ENCODE assay signal across 25 cellular contexts in the genomic region with DNA sequence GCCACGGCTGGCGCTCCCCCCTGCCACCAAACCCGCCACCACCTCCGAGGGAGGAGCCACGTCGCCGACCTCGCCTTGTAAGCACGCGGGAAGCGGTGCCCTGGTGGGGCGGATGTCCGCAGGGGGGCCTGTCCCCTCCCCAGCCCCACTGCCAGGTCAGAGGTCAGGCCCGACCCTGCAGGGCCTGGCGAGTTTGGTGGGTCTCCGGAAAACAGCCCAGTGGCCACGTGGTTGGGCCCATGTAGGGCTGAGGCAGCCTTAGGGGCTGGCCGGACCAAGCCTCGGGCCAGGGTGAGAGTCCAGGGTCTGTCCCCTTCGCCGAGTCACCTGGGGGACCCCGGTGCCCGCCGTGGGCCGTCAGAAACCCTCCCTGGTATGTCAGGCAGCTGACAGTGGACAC. TPM values are rescaled to one million over a fixed set of nuclear protein-coding genes. Genes with fewer than 3 reads are reported as not detected.
DNase-seq lines count a peak whose midpoint lies in the region; ATAC-seq and TF ChIP-seq lines count a peak whose summit lies in the region.
"Had no signal": no experiment of that assay in that cellular context is flagged by ENCODE, and none has a peak within 500 bp of the region (broad histone marks: within the 10 kb centered on the region; RNA-seq: fewer than 3 reads in every experiment).

No MANE protein-coding gene starts in this region.

- H3K27ac ChIP-seq in esophagus squamous epithelium (peak overlapping the region in 3 of 4 donors; percentile 1 to 14 (median 5)), psoas muscle (peak overlapping the region; percentile 84), thoracic aorta (peak overlapping the region; percentile 42 to 43)
- H3K27ac ChIP-seq: BLaER1, HL-60 had no signal

- peaks cover 5% of the 10 kb centered on the region; the same call in 1 of the 2 replicates for H3K36me3 Mint-ChIP-seq in HFFc6 (ENCODE audit: low read depth)

- no peak overlapping the region for H3K4me3 ChIP-seq in esophagus squamous epithelium
- H3K4me3 ChIP-seq in psoas muscle, result no peak overlapping the region
- no peak overlapping the region for H3K4me3 ChIP-seq in thoracic aorta
- H3K4me3 ChIP-seq: BLaER1, MG63 had no signal

- TF ChIP-seq CTCF in HFFc6 (IDR thresholded peaks at IDR 0.05), result no peak
- no peak for TF ChIP-seq CTCF in esophagus squamous epithelium (IDR thresholded peaks at IDR 0.05)
- no peak for TF ChIP-seq CTCF in psoas muscle (IDR thresholded peaks at IDR 0.05)
- TF ChIP-seq CTCF in thoracic aorta (IDR thresholded peaks at IDR 0.05), result no peak

- H3K9me3 ChIP-seq in esophagus squamous epithelium (no peaks in the 10 kb centered on the region), psoas muscle (no peaks in the 10 kb centered on the region), thoracic aorta (no peaks in the 10 kb centered on the region)
- H3K9me3 ChIP-seq: BLaER1, MG63 had no signal

- peaks cover 29% of the 10 kb centered on the region for H3K4me1 Mint-ChIP-seq in HFFc6 (ENCODE audit: low read depth)

- H3K4me1 ChIP-seq in esophagus squamous epithelium, result peaks cover 11 to 43% (median 21%) of the 10 kb centered on the region in 3 donors
- peaks cover 24% of the 10 kb centered on the region for H3K4me1 ChIP-seq in psoas muscle
- peaks cover 18 to 41% of the 10 kb centered on the region in 2 donors for H3K4me1 ChIP-seq in thoracic aorta (ENCODE audit: control insufficient read depth in 1 of 2, low read depth in 2 of 2)

- no peak overlapping the region for H3K4me3 Mint-ChIP-seq in HFFc6
- H3K4me3 Mint-ChIP-seq: CD8-positive, alpha-beta T cell; IgD-negative memory B cell had no signal

- 40% methylated on average over 1 of the region's 25 CpGs; no CpG with 5 or more reads in 1 of the 2 donors for WGBS in esophagus squamous epithelium, 2 donors
- WGBS in psoas muscle, 3 donors, result 81 to 84% (median 83%) methylated on average over 21 to 25 of the region's 25 CpGs

- TF ChIP-seq POLR2A in esophagus squamous epithelium (IDR thresholded peaks at IDR 0.05), result no peak

- 0 out of 2 replicates have a peak overlapping the region, but pooled peaks have one; percentile 45 for H3K27ac Mint-ChIP-seq in HFFc6
- H3K27ac Mint-ChIP-seq: CD8-positive, alpha-beta T cell; IgD-negative memory B cell had no signal

- H3K36me3 ChIP-seq in esophagus squamous epithelium (peaks cover 49 to 100% (median 71%) of the 10 kb centered on the region in 3 donors), psoas muscle (ENCODE audit: insufficient read depth in 1 of 2, low read depth in 1 of 2) (peaks cover 7 to 74% of the 10 kb centered on the region in 2 donors), thoracic aorta (peaks cover 59% of the 10 kb centered on the region)

- no peak for DNase-seq in HFFc6
- no peak for DNase-seq in esophagus squamous epithelium (lab: John Stamatoyannopoulos, UW)
- peak in 1 of 2 donors; percentile 64 for DNase-seq in psoas muscle
- no peak for DNase-seq in thoracic aorta (ENCODE audit: low spot score)
- DNase-seq in NCI-H1436 treated with DMSO at 0.1 percent for 48 hours (lab: John Stamatoyannopoulos, UW), result no peak
- no peak for DNase-seq in NCI-H446 (lab: John Stamatoyannopoulos, UW)
- no peak for DNase-seq in Right ventricle myocardium inferior (ENCODE audit: missing footprints)
- no peak for DNase-seq in kidney glomerular epithelial cell (lab: John Stamatoyannopoulos, UW)
- DNase-seq: Calu3; CD8-positive, alpha-beta T cell; GF-D8; GOT3; Kasumi-1; MG63; NCI-H1105; NCI-H1694; NCI-H510A treated with DMSO at 0.1 percent for 48 hours; NCI-H774; SHP77 treated with DMSO at 0.1 percent for 48 hours had no signal

- H3K9me3 Mint-ChIP-seq in HFFc6, result no peaks in the 10 kb centered on the region
- H3K9me3 Mint-ChIP-seq: CD8-positive, alpha-beta T cell; IgD-negative memory B cell had no signal

- peaks cover 17% of the 10 kb centered on the region for H3K27me3 Mint-ChIP-seq in HFFc6 (ENCODE audit: insufficient read depth)
- H3K27me3 Mint-ChIP-seq: IgD-negative memory B cell had no signal

- intact Hi-C loops in esophagus squamous epithelium (cut with DNase I) (no loop called here), psoas muscle (cut with DNase I) (no loop called here), Right ventricle myocardium inferior (cut with DNase I) (no loop called here)

- ATAC-seq in psoas muscle, result no peak
- ATAC-seq in thoracic aorta (ENCODE audit: insufficient number of reproducible peaks, low FRiP score, low read depth), result no peak
- ATAC-seq in Right ventricle myocardium inferior, result no peak
- ATAC-seq: CD8-positive, alpha-beta T cell; SK-N-SH treated with all-trans-retinoic acid at 6 μM for 48 hours had no signal

- H3K27me3 ChIP-seq in esophagus squamous epithelium, result no peaks in the 10 kb centered on the region
- no peaks in the 10 kb centered on the region for H3K27me3 ChIP-seq in psoas muscle (ENCODE audit: insufficient read depth in 3 of 3, low read length in 2 of 3)
- no peaks in the 10 kb centered on the region for H3K27me3 ChIP-seq in thoracic aorta (replicated peaks; ENCODE audit: insufficient read depth)
- H3K27me3 ChIP-seq: BLaER1, MG63 had no signal

RNA-seq across cellular contexts. Expression of gene SMIM24, which starts 26.5 kb away (rescaled TPM):
- total RNA-seq in HFFc6 (2021; fragmentation: NEBNext Ultra II Directional; extraction: Animal tissue kit (Norgen Biotek cat#: 25700)), result not detected
- total RNA-seq in esophagus squamous epithelium, result not detected
- not detected for total RNA-seq in psoas muscle
- polyA plus RNA-seq in psoas muscle, result under 1 TPM; 0.10 to 0.53 (median 0.49) TPM
- total RNA-seq in thoracic aorta, result not detected
- not detected for total RNA-seq in Right ventricle myocardium inferior
- total RNA-seq: A673 had no signal
- polyA plus RNA-seq: IgD-negative memory B cell had no signal

RNA-seq across cellular contexts. Expression of gene SMIM44, which starts 29.4 kb away (rescaled TPM):
- total RNA-seq in HFFc6 (2021; fragmentation: NEBNext Ultra II Directional; extraction: Animal tissue kit (Norgen Biotek cat#: 25700)), result not detected
- total RNA-seq in esophagus squamous epithelium (not detected), psoas muscle (not detected), thoracic aorta (not detected), Right ventricle myocardium inferior (not detected)
- not detected for polyA plus RNA-seq in psoas muscle
- total RNA-seq: A673; Calu3; CD8-positive, alpha-beta T cell; OCI-LY7 had no signal
- polyA plus RNA-seq: IgD-negative memory B cell had no signal

RNA-seq across cellular contexts. Expression of gene DOHH, which starts 46.6 kb away (rescaled TPM):
- 10 to 100 TPM; 14.3 to 20.4 (median 17.0) TPM for total RNA-seq in HFFc6 (2021; fragmentation: NEBNext Ultra II Directional; extraction: Animal tissue kit (Norgen Biotek cat#: 25700))
- total RNA-seq in esophagus squamous epithelium (10 to 100 TPM; 21.0 to 29.5 (median 26.4) TPM), psoas muscle (10 to 100 TPM; 11.5 to 21.8 (median 17.1) TPM), thoracic aorta (10 to 100 TPM; 22.0 to 24.2 TPM), Right ventricle myocardium inferior (11.1 TPM)
- 10 to 100 TPM; 22.3 to 54.3 (median 45.3) TPM for polyA plus RNA-seq in psoas muscle

RNA-seq across cellular contexts. Expression of gene FZR1, which starts 52.3 kb away (rescaled TPM):
- total RNA-seq in HFFc6 (2021; fragmentation: NEBNext Ultra II Directional; extraction: Animal tissue kit (Norgen Biotek cat#: 25700)), result 10 to 100 TPM; 43.9 to 56.8 (median 46.0) TPM
- 10 to 100 TPM; 26.5 to 46.8 (median 27.2) TPM for total RNA-seq in esophagus squamous epithelium
- total RNA-seq in psoas muscle, result 10 to 100 TPM; 24.3 to 25.8 (median 25.1) TPM
- 10 to 100 TPM; 12.8 to 20.3 (median 13.7) TPM for polyA plus RNA-seq in psoas muscle
- 10 to 100 TPM; 29.6 to 33.8 TPM for total RNA-seq in thoracic aorta
- 19.4 TPM for total RNA-seq in Right ventricle myocardium inferior

Comparison
In these comparisons a context has a peak if more than half of its experiments do, and no peak if none do; other contexts are left out.
1. H3K27ac ChIP-seq: peak in every context shown above with its lines; median percentile 84 in psoas muscle; 42 in thoracic aorta; 5 in esophagus squamous epithelium.